17 cellular contexts compared by ENCODE assay signal in the genomic region with DNA sequence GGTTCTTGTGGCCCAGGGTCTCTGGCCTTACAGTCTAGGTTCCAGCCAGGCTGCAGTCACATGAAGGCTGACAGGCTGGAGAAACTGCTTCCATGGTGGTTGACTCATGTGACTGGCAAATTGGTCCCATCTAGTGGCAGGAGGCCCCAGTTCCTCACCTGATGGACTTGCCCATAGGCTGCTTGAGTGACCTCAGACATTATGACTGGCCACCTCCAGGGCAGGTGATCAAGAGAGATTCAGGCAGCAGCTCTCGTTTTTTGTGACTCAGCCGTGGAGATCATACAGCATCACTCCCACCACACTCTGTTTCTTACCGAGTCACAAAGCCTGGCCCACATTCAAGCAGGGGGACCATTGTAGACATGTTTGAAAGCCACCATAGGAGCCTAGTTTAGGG. TPM values are rescaled to one million over a fixed set of nuclear protein-coding genes. Genes with fewer than 3 reads are reported as not detected.
DNase-seq lines count a peak whose midpoint lies in the region; ATAC-seq, FAIRE-seq and TF ChIP-seq lines count a peak whose summit lies in the region.
"Had no signal": no experiment of that assay in that cellular context is flagged by ENCODE, and none has a peak within 500 bp of the region (broad histone marks: within the 10 kb centered on the region; RNA-seq: fewer than 3 reads in every experiment).

No MANE protein-coding gene starts in this region.

- H4K20me1 ChIP-seq in keratinocyte (ENCODE audit: control insufficient read depth, extremely low read depth, insufficient read depth, low read length): no peaks in the 10 kb centered on the region

- peaks cover 5 to 17% (median 8%) of the 10 kb centered on the region in 4 donors for H3K4me1 Mint-ChIP-seq in CD4-positive, alpha-beta memory T cell
- peaks cover 13% of the 10 kb centered on the region for H3K4me1 Mint-ChIP-seq in activated CD4-positive, alpha-beta memory T cell treated with anti-CD3 and anti-CD28 coated beads, Interleukin-2, amount 10 ng/mL, durations not matched to agents 7 days and 5 days

- ATAC-seq in mucosa of descending colon: no peak
- no peak for ATAC-seq in HG02798 (IDR thresholded peaks at IDR 0.05; ENCODE audit: poor library complexity, unreplicated experiment)

- H3K27me3 ChIP-seq in CD4-positive, alpha-beta memory T cell (ENCODE audit: insufficient read depth, low read length): no peaks in the 10 kb centered on the region
- no peaks in the 10 kb centered on the region for H3K27me3 ChIP-seq in keratinocyte (ENCODE audit: control insufficient read depth, extremely low read depth, insufficient read depth, low read length)

- POLR2A ChIA-PET in CD4-positive, alpha-beta memory T cell (lab: Charles Lee; ENCODE audit: partially characterized antibody): interaction anchor here (1.2 kb wide), 1 partner anchor 17 kb away, joined by 3 read pairs; no protein-coding TSS in a partner anchor
- POLR2A ChIA-PET in activated CD4-positive, alpha-beta memory T cell treated with anti-CD3 and anti-CD28 coated beads, Interleukin-2, amount 10 ng/mL, durations not matched to agents 7 days and 5 days (lab: Charles Lee): no interaction called here

- H3K27ac ChIP-seq in CD4-positive, alpha-beta memory T cell (ENCODE audit: low read depth, low read length): no peak overlapping the region
- H3K27ac ChIP-seq in keratinocyte (ENCODE audit: control insufficient read depth, insufficient read depth, low read length): peak overlapping the region; percentile 23
- H3K27ac ChIP-seq: psoas muscle had no signal

- H3K9me3 ChIP-seq in CD4-positive, alpha-beta memory T cell (ENCODE audit: control insufficient read depth in 1 of 2, low read length in 2 of 2): no peaks in the 10 kb centered on the region
- no peaks in the 10 kb centered on the region for H3K9me3 ChIP-seq in keratinocyte (ENCODE audit: control insufficient read depth, low read depth, low read length)
- H3K9me3 ChIP-seq in mucosa of descending colon: no peaks in the 10 kb centered on the region
- H3K9me3 ChIP-seq: psoas muscle had no signal

- H3K9ac ChIP-seq in keratinocyte (ENCODE audit: control insufficient read depth, extremely low read depth, insufficient read depth, low read length): no peak overlapping the region

- intact Hi-C loops in CD4-positive, alpha-beta memory T cell (cut with micrococcal nuclease): loop anchor here (5.0 kb wide), 1 partner anchor 177 kb away; no protein-coding TSS in a partner anchor
- intact Hi-C loops in mucosa of descending colon (cut with DNase I, micrococcal nuclease): loop anchor here (5.0 to 10.0 kb wide), 4 partner anchors 184 to 277 kb away; no protein-coding TSS in a partner anchor

- no peak overlapping the region for H3K4me2 ChIP-seq in keratinocyte (ENCODE audit: control insufficient read depth, extremely low read depth, insufficient read depth, low read depth, low read length)

- H3K9me3 Mint-ChIP-seq in CD4-positive, alpha-beta memory T cell: no peaks in the 10 kb centered on the region
- no peaks in the 10 kb centered on the region for H3K9me3 Mint-ChIP-seq in activated CD4-positive, alpha-beta memory T cell treated with anti-CD3 and anti-CD28 coated beads, Interleukin-2, amount 10 ng/mL, durations not matched to agents 7 days and 5 days
- H3K9me3 Mint-ChIP-seq: activated B cell treated with CpG ODN at 0.5 μM for 24 hours; activated T-helper 1 cell treated with anti-CD3 and anti-CD28 coated beads, Interleukin-12 subunit alpha, Interleukin-12 subunit beta, Interleukin-2, Interleukin-4 antibody, amounts not matched to agents 30 ng/mL and 10 ng/mL and 1 ng/mL, durations not matched to agents 14 hours and 24 hours and 36 hours had no signal

- DNase-seq in A172 (ENCODE audit: low spot score) (peak; percentile 23), keratinocyte (ENCODE audit: low read depth, low spot score) (peak; percentile 33), mucosa of descending colon (no peak), NCI-H524 treated with DMSO at 0.1 percent for 48 hours (lab: John Stamatoyannopoulos, UW) (no peak)
- no peak for DNase-seq in CD4-positive, alpha-beta memory T cell
- DNase-seq in activated CD4-positive, alpha-beta memory T cell treated with anti-CD3 and anti-CD28 coated beads, Interleukin-2, amount 10 ng/mL, durations not matched to agents 7 days and 5 days: no peak
- DNase-seq: activated B cell treated with CpG ODN at 0.5 μM for 24 hours; cortex of kidney; DMS 273 treated with DMSO at 0.1 percent for 48 hours; Kasumi-1; NCI-H1436 treated with DMSO at 0.1 percent for 48 hours; psoas muscle; Right ventricle myocardium superior; stimulated activated CD4-positive, alpha-beta T cell treated with anti-CD3 and anti-CD28 coated beads, Interleukin-12 subunit alpha, Interleukin-12 subunit beta, amount 100 ng/mL, for 4 hours; T-helper 1 cell had no signal

- H2AFZ ChIP-seq in keratinocyte (ENCODE audit: control insufficient read depth, low read length): no peak overlapping the region

- H3K4me1 ChIP-seq in CD4-positive, alpha-beta memory T cell (ENCODE audit: insufficient read depth, low read length): peaks cover 3% of the 10 kb centered on the region
- H3K4me1 ChIP-seq in keratinocyte (ENCODE audit: control insufficient read depth, extremely low read depth, insufficient read depth, low read length) (no peaks in the 10 kb centered on the region), mucosa of descending colon (ENCODE audit: low read depth) (no peaks in the 10 kb centered on the region)

- no peaks in the 10 kb centered on the region for H3K9me1 ChIP-seq in keratinocyte (ENCODE audit: control insufficient read depth, extremely low read depth, insufficient read depth, low read length)

- no peaks in the 10 kb centered on the region for H3K79me2 ChIP-seq in keratinocyte (ENCODE audit: control insufficient read depth, insufficient read depth, low read length)

- dilution Hi-C loops in keratinocyte (cut with MboI; ENCODE audit: extremely low pct_ligation_motif_present, low sequenced_read_pairs): loop anchor here (25.0 kb wide), 1 partner anchor 162 kb away; no protein-coding TSS in a partner anchor

- no peak overlapping the region for H3K4me3 Mint-ChIP-seq in CD4-positive, alpha-beta memory T cell
- no peak overlapping the region for H3K4me3 Mint-ChIP-seq in activated CD4-positive, alpha-beta memory T cell treated with anti-CD3 and anti-CD28 coated beads, Interleukin-2, amount 10 ng/mL, durations not matched to agents 7 days and 5 days
- H3K4me3 Mint-ChIP-seq: activated B cell treated with CpG ODN at 0.5 μM for 24 hours; activated T-helper 1 cell treated with anti-CD3 and anti-CD28 coated beads, Interleukin-12 subunit alpha, Interleukin-12 subunit beta, Interleukin-2, Interleukin-4 antibody, amounts not matched to agents 30 ng/mL and 10 ng/mL and 1 ng/mL, durations not matched to agents 14 hours and 24 hours and 36 hours had no signal

- no peak for TF ChIP-seq CTCF in keratinocyte (optimal IDR thresholded peaks at IDR 0.05 in 1 of 3, IDR thresholded peaks at IDR 0.05 in 1 of 3, conservative IDR thresholded peaks at IDR 0.05 in 1 of 3; ENCODE audit: extremely low read depth in 1 of 3, insufficient read depth in 2 of 3, low read length in 3 of 3)
- TF ChIP-seq CTCF in mucosa of descending colon (IDR thresholded peaks at IDR 0.05): no peak

- H3K4me3 ChIP-seq in CD4-positive, alpha-beta memory T cell (ENCODE audit: low read length in 2 of 2): no peak overlapping the region
- H3K4me3 ChIP-seq in keratinocyte (ENCODE audit: control insufficient read depth in 2 of 3, extremely low read depth in 1 of 3, insufficient read depth in 2 of 3, low read depth in 1 of 3, low read length in 3 of 3): no peak overlapping the region
- no peak overlapping the region for H3K4me3 ChIP-seq in mucosa of descending colon
- H3K4me3 ChIP-seq: psoas muscle had no signal

- CTCF ChIA-PET in CD4-positive, alpha-beta memory T cell (lab: Charles Lee; ENCODE audit: partially characterized antibody): interaction anchor here (0.9 to 11.0 kb wide), 6 partner anchors 10 to 280 kb away, joined by 3 to 185 read pairs (median 4); no protein-coding TSS in a partner anchor
- CTCF ChIA-PET in activated CD4-positive, alpha-beta memory T cell treated with anti-CD3 and anti-CD28 coated beads, Interleukin-2, amount 10 ng/mL, durations not matched to agents 7 days and 5 days (lab: Charles Lee): interaction anchor here (0.8 to 11.1 kb wide), 6 partner anchors 10 to 280 kb away, joined by 3 to 116 read pairs (median 4); no protein-coding TSS in a partner anchor

- no peaks in the 10 kb centered on the region for H3K27me3 Mint-ChIP-seq in CD4-positive, alpha-beta memory T cell
- H3K27me3 Mint-ChIP-seq in activated CD4-positive, alpha-beta memory T cell treated with anti-CD3 and anti-CD28 coated beads, Interleukin-2, amount 10 ng/mL, durations not matched to agents 7 days and 5 days: no peaks in the 10 kb centered on the region
- H3K27me3 Mint-ChIP-seq: activated B cell treated with CpG ODN at 0.5 μM for 24 hours had no signal

- no peak for FAIRE-seq in keratinocyte (lab: Jason Lieb, UNC)

- H3K36me3 ChIP-seq in CD4-positive, alpha-beta memory T cell (ENCODE audit: insufficient read depth, low read length): peaks cover 24% of the 10 kb centered on the region
- H3K36me3 ChIP-seq in keratinocyte (ENCODE audit: control insufficient read depth in 2 of 2, extremely low read depth in 1 of 2, insufficient read depth in 2 of 2, low read length in 2 of 2) (peaks cover 14 to 23% of the 10 kb centered on the region in 2 experiments), mucosa of descending colon (ENCODE audit: low read depth) (no peaks in the 10 kb centered on the region)

- peaks cover 9 to 66% of the 10 kb centered on the region in 2 donors for H3K36me3 Mint-ChIP-seq in CD4-positive, alpha-beta memory T cell
- peaks cover 50% of the 10 kb centered on the region for H3K36me3 Mint-ChIP-seq in activated CD4-positive, alpha-beta memory T cell treated with anti-CD3 and anti-CD28 coated beads, Interleukin-2, amount 10 ng/mL, durations not matched to agents 7 days and 5 days (ENCODE audit: low read depth)

- H3K27ac Mint-ChIP-seq in CD4-positive, alpha-beta memory T cell: peak overlapping the region in 4 of 7 donors; percentile 18 to 80 (median 44)
- peak overlapping the region; percentile 14 for H3K27ac Mint-ChIP-seq in activated CD4-positive, alpha-beta memory T cell treated with anti-CD3 and anti-CD28 coated beads, Interleukin-2, amount 10 ng/mL, durations not matched to agents 7 days and 5 days
- H3K27ac Mint-ChIP-seq: activated B cell treated with CpG ODN at 0.5 μM for 24 hours had no signal

RNA-seq across cellular contexts. Expression of a gene that starts 34.5 kb away (rescaled TPM):
- 32.7 and 36.1 TPM in 2 replicates for total RNA-seq in A172 (2014; rRNA removed; shearing (Covaris generic))
- total RNA-seq in CD4-positive, alpha-beta memory T cell: 10 to 100 TPM; 11.9 to 14.9 TPM
- polyA plus RNA-seq in CD4-positive, alpha-beta memory T cell: 10 to 100 TPM; 11.9 to 13.5 TPM
- 10 to 100 TPM; 16.1 to 16.5 TPM for total RNA-seq in activated CD4-positive, alpha-beta memory T cell treated with anti-CD3 and anti-CD28 coated beads, Interleukin-2, amount 10 ng/mL, durations not matched to agents 7 days and 5 days
- polyA plus RNA-seq in keratinocyte: 14.4 to 19.0 TPM (median 15.4 TPM) in 3 replicates
- 9.1 TPM for polyA plus RNA-seq in keratinocyte (2011; ENCODE audit: low read depth)
- 8.8 and 15.0 TPM in 2 replicates for polyA plus RNA-seq in keratinocyte (2011; cell fraction: cytosol; rRNA removed)
- polyA plus RNA-seq in keratinocyte (2011; cell fraction: nucleus; rRNA removed): 25.0 and 29.5 TPM in 2 replicates
- polyA plus RNA-seq in keratinocyte (2012; ENCODE audit: low replicate concordance): 11.0 and 29.4 TPM in 2 replicates
- 9.1 to 22.1 TPM (median 20.8 TPM) in 3 replicates for polyA minus RNA-seq in keratinocyte
- polyA minus RNA-seq in keratinocyte (2011; cell fraction: cytosol; rRNA and poly(A)+ RNA removed): 15.2 TPM
- 13.3 and 21.3 TPM in 2 replicates for polyA minus RNA-seq in keratinocyte (2011; cell fraction: nucleus; rRNA and poly(A)+ RNA removed)
- total RNA-seq in mucosa of descending colon: 10 to 100 TPM; 26.8 to 36.2 (median 27.1) TPM

Comparison
In these comparisons a context has a peak if more than half of its experiments do, and no peak if none do; other contexts are left out.
1. DNase-seq: peak in A172 (single experiment) and keratinocyte (single experiment); none in CD4-positive, alpha-beta memory T cell (0 of 5), activated CD4-positive, alpha-beta memory T cell treated with anti-CD3 and anti-CD28 coated beads, Interleukin-2, amount 10 ng/mL, durations not matched to agents 7 days and 5 days (single experiment), mucosa of descending colon (0 of 3) and NCI-H524 treated with DMSO at 0.1 percent for 48 hours (single experiment).